In genomic region chr21:25572895-25573310, GRCh38 we compare ENCODE assay signal across 9 cellular contexts. TPM values are rescaled to one million over a fixed set of nuclear protein-coding genes. Genes with fewer than 3 reads are reported as not detected.
A peak's percentile ranks its signal among the peaks of the same experiment; 100 is the strongest.
DNase-seq lines count a peak whose midpoint lies in the region; ATAC-seq and TF ChIP-seq lines count a peak whose summit lies in the region.
"Had no signal": no experiment of that assay in that cellular context is flagged by ENCODE, and none has a peak within 500 bp of the region (broad histone marks: within the 10 kb centered on the region; RNA-seq: fewer than 3 reads in every experiment).

No MANE protein-coding gene starts in this region.

- no peaks in the 10 kb centered on the region for H3K9me3 ChIP-seq in DND-41 (ENCODE audit: insufficient read depth, low read length, severe bottlenecking)
- no peaks in the 10 kb centered on the region for H3K9me3 ChIP-seq in sigmoid colon

- H3K27me3 Mint-ChIP-seq in CD14-positive monocyte (ENCODE audit: low read depth in 3 of 3), result peaks cover 0 to 2% (median 0%) of the 10 kb centered on the region in 3 donors

- H3K36me3 Mint-ChIP-seq in CD14-positive monocyte, result peaks cover 13 to 16% of the 10 kb centered on the region in 2 donors

- no peak overlapping the region for H2AFZ ChIP-seq in DND-41 (ENCODE audit: low read depth, low read length)

- H3K4me3 Mint-ChIP-seq in CD14-positive monocyte, result no peak overlapping the region

- H3K4me1 ChIP-seq in DND-41 (ENCODE audit: insufficient read depth, low read length), result peaks cover 63% of the 10 kb centered on the region
- H3K4me1 ChIP-seq in sigmoid colon, result peaks cover 0 to 8% (median 0%) of the 10 kb centered on the region in 4 donors

- peak overlapping the region; percentile 14 to 44; a peak in 3 of 4 replicates for H3K4me3 ChIP-seq in DND-41 (ENCODE audit: low read depth in 1 of 2, low read length in 2 of 2)
- no peak overlapping the region for H3K4me3 ChIP-seq in sigmoid colon

- no peak for TF ChIP-seq POLR2A in sigmoid colon (IDR thresholded peaks at IDR 0.05)

- no peak for TF ChIP-seq CTCF in DND-41 (IDR thresholded peaks at IDR 0.05; ENCODE audit: borderline replicate concordance, extremely low read depth, low read length, poor library complexity, severe bottlenecking)
- no peak for TF ChIP-seq CTCF in sigmoid colon (IDR thresholded peaks at IDR 0.05)
- no peak for TF ChIP-seq CTCF in CD14-positive monocyte (IDR thresholded peaks at IDR 0.05)

- ATAC-seq in DND-41 (ENCODE audit: insufficient read depth, low read depth), result peak; percentile 39
- peak; percentile 40 for ATAC-seq in GM21423 (IDR thresholded peaks at IDR 0.05; ENCODE audit: unreplicated experiment)
- ATAC-seq in HG03571 (IDR thresholded peaks at IDR 0.05; ENCODE audit: unreplicated experiment), result peak; percentile 53
- ATAC-seq: left ventricle myocardium superior had no signal

- peak overlapping the region; percentile 63 for H3K4me2 ChIP-seq in DND-41 (ENCODE audit: insufficient read depth, low read length)

- DNase-seq in DND-41 (no peak), NCI-H2029 treated with DMSO at 0.1 percent for 48 hours (lab: John Stamatoyannopoulos, UW) (no peak), DMS53 treated with DMSO at 0.1 percent for 48 hours (lab: John Stamatoyannopoulos, UW; ENCODE audit: unreplicated experiment) (no peak), sigmoid colon (no peak), CD14-positive monocyte (ENCODE audit: low spot score) (no peak)
- DNase-seq in central memory CD4-positive, alpha-beta T cell, result peak; percentile 50
- DNase-seq: left ventricle myocardium superior had no signal

- H3K27ac ChIP-seq in DND-41 (ENCODE audit: low read length) (peak overlapping the region; percentile 87), sigmoid colon (no peak overlapping the region)

- H3K36me3 ChIP-seq in DND-41 (ENCODE audit: insufficient read depth, low read length) (peaks cover 63% of the 10 kb centered on the region), sigmoid colon (peaks cover 0 to 15% (median 0%) of the 10 kb centered on the region in 4 donors)

- peaks cover 6% of the 10 kb centered on the region; the same call in 1 of the 2 replicates for H4K20me1 ChIP-seq in DND-41 (ENCODE audit: insufficient read depth, low read length)

- peak overlapping the region; percentile 52 for H3K9ac ChIP-seq in DND-41 (ENCODE audit: low read depth, low read length)

- H3K27me3 ChIP-seq in DND-41 (ENCODE audit: insufficient read depth, low read length, poor library complexity) (no peaks in the 10 kb centered on the region), sigmoid colon (no peaks in the 10 kb centered on the region)

- H3K79me2 ChIP-seq in DND-41 (ENCODE audit: insufficient read depth, low read length), result peaks cover 62% of the 10 kb centered on the region

- H3K27ac Mint-ChIP-seq in CD14-positive monocyte, result no peak overlapping the region

- H3K9me3 Mint-ChIP-seq in CD14-positive monocyte, result no peaks in the 10 kb centered on the region

- intact Hi-C loops in sigmoid colon (cut with DNase I), result no loop called here
- intact Hi-C loops in CD14-positive monocyte (cut with micrococcal nuclease), result no loop called here

- no peak for TF ChIP-seq EP300 in sigmoid colon (IDR thresholded peaks at IDR 0.05)

- H3K4me1 Mint-ChIP-seq in CD14-positive monocyte, result peaks cover 14% of the 10 kb centered on the region

- WGBS in sigmoid colon, 2 donors, result 45 to 82% methylated on average over 2 of the region's 2 CpGs

RNA-seq across cellular contexts. Expression of gene MRPL39, which starts 34.4 kb away (rescaled TPM):
- 10 to 100 TPM; 15.3 to 18.9 (median 17.5) TPM for total RNA-seq in sigmoid colon
- polyA plus RNA-seq in sigmoid colon, result 10 to 100 TPM; 24.6 to 53.6 (median 38.4) TPM
- polyA plus RNA-seq in CD14-positive monocyte, result 10 to 100 TPM; 15.5 to 22.3 TPM

Comparison
In these comparisons a context has a peak if more than half of its experiments do, and no peak if none do; other contexts are left out.
1. H3K4me3 ChIP-seq: peak in DND-41 (2 of 2); none in sigmoid colon (0 of 4).
2. Peak in every context shown above with its lines, with median percentiles within 50 percentile points of each other: ATAC-seq.